13 cellular contexts compared by ENCODE assay signal in genomic region chr4:6225469-6225868, GRCh38. TPM values are rescaled to one million over a fixed set of nuclear protein-coding genes. Genes with fewer than 3 reads are reported as not detected.
DNase-seq lines count a peak whose midpoint lies in the region; ATAC-seq lines count a peak whose summit lies in the region.
"Had no signal": no experiment of that assay in that cellular context is flagged by ENCODE, and none has a peak within 500 bp of the region (broad histone marks: within the 10 kb centered on the region; RNA-seq: fewer than 3 reads in every experiment).

No MANE protein-coding gene starts in this region.

- H3K4me3 ChIP-seq in NT2/D1 (ENCODE audit: insufficient read length, low read depth): no peak overlapping the region

- peak; percentile 51 for DNase-seq in DMS53 (lab: John Stamatoyannopoulos, UW)
- DNase-seq in DMS53 treated with DMSO at 0.1 percent for 48 hours (lab: John Stamatoyannopoulos, UW; ENCODE audit: unreplicated experiment): no peak
- peak; percentile 38 for DNase-seq in NT2/D1 (ENCODE audit: low read depth, low spot score)
- DNase-seq in dermis microvascular lymphatic vessel endothelial cell (ENCODE audit: low read depth in 2 of 2): peak; percentile 6 to 31
- peak; percentile 56 for DNase-seq in retina
- no peak for DNase-seq in stimulated activated CD4-positive, alpha-beta T cell treated with anti-CD3 and anti-CD28 coated beads, Interleukin-4, amount 100 ng/mL, for 24 hours
- DNase-seq in stimulated activated naive CD4-positive, alpha-beta T cell (lab: John Stamatoyannopoulos, UW): no peak
- DNase-seq: 8988T, HCEC 1CT, T-helper 1 cell had no signal

- ATAC-seq in GM18498 (IDR thresholded peaks at IDR 0.05; ENCODE audit: unreplicated experiment): no peak

- H3K27me3 ChIP-seq in NT2/D1 (ENCODE audit: insufficient read depth, insufficient read length): peaks cover 17% of the 10 kb centered on the region

- no peak overlapping the region for H3K9ac ChIP-seq in NT2/D1 (ENCODE audit: insufficient read length, low read depth)

- H3K36me3 ChIP-seq in NT2/D1 (ENCODE audit: insufficient read depth, insufficient read length, low read length): no peaks in the 10 kb centered on the region
- H3K36me3 ChIP-seq: neutrophil had no signal

- no peaks in the 10 kb centered on the region for H3K9me3 ChIP-seq in NT2/D1 (ENCODE audit: insufficient read depth, low read length)

- H3K4me1 ChIP-seq in NT2/D1 (ENCODE audit: insufficient read depth, insufficient read length): no peaks in the 10 kb centered on the region

RNA-seq across cellular contexts. Expression of gene JAKMIP1, which starts 25.1 kb away (rescaled TPM):
- total RNA-seq in dermis microvascular lymphatic vessel endothelial cell: not detected in 2 replicates
- total RNA-seq: glomerular endothelial cell had no signal

RNA-seq across cellular contexts. Expression of gene WFS1, which starts 44.2 kb away (rescaled TPM):
- 23.4 and 103 TPM in 2 replicates for total RNA-seq in dermis microvascular lymphatic vessel endothelial cell

Comparison
In these comparisons a context has a peak if more than half of its experiments do, and no peak if none do; other contexts are left out.
1. DNase-seq: peak in DMS53 (single experiment), NT2/D1 (single experiment), dermis microvascular lymphatic vessel endothelial cell (2 of 2) and retina (single experiment); none in DMS53 treated with DMSO at 0.1 percent for 48 hours (single experiment), stimulated activated CD4-positive, alpha-beta T cell treated with anti-CD3 and anti-CD28 coated beads, Interleukin-4, amount 100 ng/mL, for 24 hours (single experiment) and stimulated activated naive CD4-positive, alpha-beta T cell (0 of 6).